ENCODE assay signal across 20 cellular contexts in the genomic region with DNA sequence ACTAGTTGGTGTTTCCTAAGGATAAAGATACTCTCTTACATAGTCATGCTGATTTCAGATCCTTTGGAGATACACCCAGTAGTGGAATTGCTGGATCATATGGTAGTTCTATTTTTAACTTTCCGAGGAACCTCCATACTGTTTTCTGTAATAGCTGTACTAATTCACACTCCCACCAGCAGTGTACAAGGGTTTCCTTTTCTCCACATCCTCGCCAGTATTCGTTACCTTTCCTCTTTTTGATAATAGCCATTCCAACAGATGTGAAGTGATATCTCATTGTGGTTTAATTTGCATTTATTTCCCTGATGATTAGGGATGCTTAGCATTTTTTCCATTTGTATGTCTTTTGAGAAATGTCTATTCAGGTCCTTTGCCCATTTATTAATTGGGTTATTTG.
"Had no signal": no experiment of that assay in that cellular context is flagged by ENCODE, and none has a peak within 500 bp of the region (broad histone marks: within the 10 kb centered on the region; RNA-seq: fewer than 3 reads in every experiment).

No MANE protein-coding gene starts in this region.

- H3K27ac ChIP-seq: esophagus squamous epithelium, foreskin keratinocyte, spleen had no signal

- H3K27me3 Mint-ChIP-seq: activated CD8-positive, alpha-beta memory T cell treated with anti-CD3 and anti-CD28 coated beads, Interleukin-2, amount 10 ng/mL, durations not matched to agents 7 days and 5 days; brain; stimulated activated naive CD8-positive, alpha-beta T cell treated with anti-CD3 and anti-CD28 coated beads, Interleukin-15, amount 100 ng/mL, for 72 hours; type B pancreatic cell had no signal

- DNase-seq: activated CD4-positive, alpha-beta T cell treated with anti-CD3 and anti-CD28 coated beads, Interleukin-2, amount 50 U/mL, for 4 hours; activated CD8-positive, alpha-beta memory T cell treated with anti-CD3 and anti-CD28 coated beads, Interleukin-2, amount 10 ng/mL, durations not matched to agents 7 days and 5 days; activated effector memory CD4-positive, alpha-beta T cell treated with Interleukin-2 at 50 U/mL for 16 hours; activated naive CD4-positive, alpha-beta T cell treated with anti-CD3 and anti-CD28 coated beads, Interleukin-2, amount 50 U/mL, for 16 hours; activated T-cell treated with anti-CD3 and anti-CD28 coated beads, Interleukin-2, amount 50 U/mL, for 4 hours; amniotic stem cell; central memory CD4-positive, alpha-beta T cell; cortex of kidney; effector CD8-positive, alpha-beta T cell; esophagus squamous epithelium; foreskin keratinocyte; head of caudate nucleus; immature natural killer cell; spleen; stimulated activated naive CD8-positive, alpha-beta T cell treated with anti-CD3 and anti-CD28 coated beads, Interleukin-15, amount 100 ng/mL, for 72 hours; SW 1271; T-helper 9 cell had no signal

- H3K9me3 Mint-ChIP-seq: activated T-cell treated with anti-CD3 and anti-CD28 coated beads, Interleukin-2, amount 50 U/mL, for 4 hours; brain; immature natural killer cell; stimulated activated naive CD8-positive, alpha-beta T cell treated with anti-CD3 and anti-CD28 coated beads, Interleukin-15, amount 100 ng/mL, for 72 hours; type B pancreatic cell had no signal

- H3K27me3 ChIP-seq: esophagus squamous epithelium, foreskin keratinocyte, spleen had no signal

- H3K4me3 ChIP-seq: esophagus squamous epithelium, spleen had no signal

- H3K4me1 Mint-ChIP-seq: brain had no signal

- H3K9me3 ChIP-seq: esophagus squamous epithelium, spleen had no signal

- ATAC-seq: activated CD8-positive, alpha-beta memory T cell treated with anti-CD3 and anti-CD28 coated beads, Interleukin-2, amount 10 ng/mL, durations not matched to agents 7 days and 5 days; activated T-cell treated with anti-CD3 and anti-CD28 coated beads, Interleukin-2, amount 50 U/mL, for 4 hours; foreskin keratinocyte; sciatic nerve; stimulated activated naive CD8-positive, alpha-beta T cell treated with anti-CD3 and anti-CD28 coated beads, Interleukin-15, amount 100 ng/mL, for 72 hours had no signal

- H3K4me3 Mint-ChIP-seq: activated CD8-positive, alpha-beta memory T cell treated with anti-CD3 and anti-CD28 coated beads, Interleukin-2, amount 10 ng/mL, durations not matched to agents 7 days and 5 days; activated T-cell treated with anti-CD3 and anti-CD28 coated beads, Interleukin-2, amount 50 U/mL, for 4 hours; immature natural killer cell; stimulated activated naive CD8-positive, alpha-beta T cell treated with anti-CD3 and anti-CD28 coated beads, Interleukin-15, amount 100 ng/mL, for 72 hours; type B pancreatic cell had no signal

- H3K27ac Mint-ChIP-seq: activated CD8-positive, alpha-beta memory T cell treated with anti-CD3 and anti-CD28 coated beads, Interleukin-2, amount 10 ng/mL, durations not matched to agents 7 days and 5 days; stimulated activated naive CD8-positive, alpha-beta T cell treated with anti-CD3 and anti-CD28 coated beads, Interleukin-15, amount 100 ng/mL, for 72 hours; type B pancreatic cell had no signal
